ENCODE assay signal across 32 cellular contexts in genomic region chr14:95254356-95254755, GRCh38.
"Had no signal": no experiment of that assay in that cellular context is flagged by ENCODE, and none has a peak within 500 bp of the region (broad histone marks: within the 10 kb centered on the region; RNA-seq: fewer than 3 reads in every experiment).

No MANE protein-coding gene starts in this region.

- H3K9me3 Mint-ChIP-seq: activated T-cell treated with anti-CD3 and anti-CD28 coated beads, Interleukin-2, amount 50 U/mL, for 72 hours; mesothelial cell of epicardium; naive B cell; neural crest cell; stimulated activated memory B cell treated with anti-CD40 and anti-IgM and Interleukin-4, amounts not matched to agents 10 μg/mL and 1 μg/mL and 100 μg/mL, for 72 hours had no signal

- H2AFZ ChIP-seq: hepatocyte had no signal

- H3K36me3 Mint-ChIP-seq: activated naive CD8-positive, alpha-beta T cell; naive B cell; stimulated activated memory B cell treated with anti-CD40 and anti-IgM and Interleukin-4, amounts not matched to agents 10 μg/mL and 1 μg/mL and 100 μg/mL, for 72 hours had no signal

- H3K27ac ChIP-seq: hepatocyte, right atrium auricular region, upper lobe of left lung, vagina had no signal

- H3K27ac Mint-ChIP-seq: activated CD4-positive, alpha-beta T cell treated with anti-CD3 and anti-CD28 coated beads for 36 hours; activated naive CD8-positive, alpha-beta T cell; activated T-cell treated with anti-CD3 and anti-CD28 coated beads, Interleukin-2, amount 50 U/mL, for 72 hours; mesothelial cell of epicardium; stimulated activated memory B cell treated with anti-CD40 and anti-IgM and Interleukin-4, amounts not matched to agents 10 μg/mL and 1 μg/mL and 100 μg/mL, for 72 hours had no signal

- H3K4me1 Mint-ChIP-seq: activated CD4-positive, alpha-beta T cell treated with anti-CD3 and anti-CD28 coated beads for 36 hours had no signal

- FAIRE-seq: frontal cortex, keratinocyte had no signal

- ATAC-seq: activated CD4-positive, alpha-beta T cell treated with anti-CD3 and anti-CD28 coated beads for 36 hours; body of pancreas; left colon; stimulated activated memory B cell treated with anti-CD40 and anti-IgM and Interleukin-4, amounts not matched to agents 10 μg/mL and 1 μg/mL and 100 μg/mL, for 72 hours had no signal

- H3K4me3 ChIP-seq: body of pancreas, colonic mucosa, dorsolateral prefrontal cortex, hepatocyte, right atrium auricular region, smooth muscle cell, stomach, thyroid gland, upper lobe of left lung, vagina had no signal

- H3K27me3 Mint-ChIP-seq: activated naive CD8-positive, alpha-beta T cell; naive B cell; stimulated activated memory B cell treated with anti-CD40 and anti-IgM and Interleukin-4, amounts not matched to agents 10 μg/mL and 1 μg/mL and 100 μg/mL, for 72 hours had no signal

- H3K4me3 Mint-ChIP-seq: activated CD4-positive, alpha-beta T cell treated with anti-CD3 and anti-CD28 coated beads for 36 hours; activated naive CD8-positive, alpha-beta T cell; activated T-cell treated with anti-CD3 and anti-CD28 coated beads, Interleukin-2, amount 50 U/mL, for 72 hours; mesothelial cell of epicardium; stimulated activated memory B cell treated with anti-CD40 and anti-IgM and Interleukin-4, amounts not matched to agents 10 μg/mL and 1 μg/mL and 100 μg/mL, for 72 hours had no signal

- H3K27me3 ChIP-seq: body of pancreas, colonic mucosa, dorsolateral prefrontal cortex, hepatocyte, right atrium auricular region, stomach, thyroid gland, upper lobe of left lung, vagina had no signal

- H3K9me3 ChIP-seq: body of pancreas, colonic mucosa, right atrium auricular region, stomach, thyroid gland, upper lobe of left lung, vagina had no signal

- DNase-seq: activated CD4-positive, alpha-beta T cell treated with anti-CD3 and anti-CD28 coated beads for 36 hours; activated CD4-positive, CD25-positive, alpha-beta regulatory T cell; activated naive CD4-positive, alpha-beta T cell treated with Interleukin-2 at 50 U/mL for 16 hours; activated T-cell treated with anti-CD3 and anti-CD28 coated beads for 4 hours; activated T-cell treated with anti-CD3 and anti-CD28 coated beads, Interleukin-2, amount 50 U/mL, for 72 hours; anterior cingulate cortex; body of pancreas; cerebellar nuclear complex; colonic mucosa; dorsolateral prefrontal cortex; effector memory CD4-positive, alpha-beta T cell; erythroblast; glutamatergic neuron; left colon; mammary epithelial cell; naive B cell; stimulated activated CD4-positive, alpha-beta T cell treated with anti-CD3 and anti-CD28 coated beads, Interleukin-1b, Interleukin-23, amount 100 ng/mL, for 48 hours; stimulated activated CD4-positive, alpha-beta T cell treated with anti-CD3 and anti-CD28 coated beads, Interleukin-4, amount 100 ng/mL, for 4 hours; stimulated activated CD8-positive, alpha-beta memory T cell treated with anti-CD3 and anti-CD28 coated beads, Interleukin-4, amount 100 ng/mL, for 48 hours; stomach; thyroid gland; upper lobe of left lung had no signal

- H3K4me2 ChIP-seq: hepatocyte, smooth muscle cell had no signal

- H3K36me3 ChIP-seq: colonic mucosa, right atrium auricular region, stomach, thyroid gland, upper lobe of left lung, vagina had no signal

- H3K79me2 ChIP-seq: hepatocyte had no signal
